In genomic region chr17:74358696-74359095, GRCh38 we compare ENCODE assay signal across 2 cellular contexts.
TF ChIP-seq lines count a peak whose summit lies in the region.

No MANE protein-coding gene starts in this region.

TF ChIP-seq in HEK293, 187 proteins besides CTCF, POLR2A, EP300 and RAD21:
- no peak for TF ChIP-seq TCF7L2 (IDR thresholded peaks at IDR 0.05; ENCODE audit: borderline replicate concordance, low read depth, low read length)
- TF ChIP-seq ZNF354C (tag by site-specific recombination; IDR thresholded peaks at IDR 0.05; ENCODE audit: borderline replicate concordance, low read depth) = no peak
- TF ChIP-seq HOXD13 (CRISPR knock-in tag; IDR thresholded peaks at IDR 0.05; ENCODE audit: borderline replicate concordance) = 0 out of 2 replicates have a peak, but pooled peaks have one; percentile 19

TF ChIP-seq in K562, 482 proteins besides CTCF, POLR2A, EP300 and RAD21 (continues in another document):
- TF ChIP-seq CBX8 (IDR thresholded peaks at IDR 0.05; ENCODE audit: borderline replicate concordance, extremely low read depth, low read depth, low read length, poor library complexity, severe bottlenecking) (no peak), JUN (IDR thresholded peaks at IDR 0.05; ENCODE audit: borderline replicate concordance, low read depth, low read length) (no peak), JUN (CRISPR knock-in tag; IDR thresholded peaks at IDR 0.05; ENCODE audit: borderline replicate concordance) (no peak), JUNB (CRISPR knock-in tag; conservative IDR thresholded peaks at IDR 0.05) (no peak), TSC22D4 (tag; IDR thresholded peaks at IDR 0.05) (no peak), MAFG (tag; conservative IDR thresholded peaks at IDR 0.05) (no peak), ELF1 (tag; IDR thresholded peaks at IDR 0.05) (no peak), ZNF764 (CRISPR knock-in tag; IDR thresholded peaks at IDR 0.05; ENCODE audit: low read depth) (no peak), KLF16 (IDR thresholded peaks at IDR 0.05) (no peak), ZEB2 (IDR thresholded peaks at IDR 0.05) (no peak), ZBTB34 (CRISPR knock-in tag; IDR thresholded peaks at IDR 0.05) (no peak), U2AF1 (optimal IDR thresholded peaks at IDR 0.05; ENCODE audit: low read depth, low read length) (no peak), STAT5B (CRISPR knock-in tag; IDR thresholded peaks at IDR 0.05) (no peak), ZNF184 (CRISPR knock-in tag; IDR thresholded peaks at IDR 0.05) (no peak), ZNF695 (CRISPR knock-in tag; IDR thresholded peaks at IDR 0.05) (no peak), ZNF124 (CRISPR knock-in tag; IDR thresholded peaks at IDR 0.05) (no peak), KDM1A (IDR thresholded peaks at IDR 0.05) (no peak), TAL1 (IDR thresholded peaks at IDR 0.05) (no peak), POLR2G (IDR thresholded peaks at IDR 0.05; ENCODE audit: low read depth, low read length) (no peak), SMC3 (conservative IDR thresholded peaks at IDR 0.05; ENCODE audit: insufficient read depth, low read depth, low read length) (no peak), CREB1 (IDR thresholded peaks at IDR 0.05) (no peak), CREB1 (CRISPR knock-in tag; IDR thresholded peaks at IDR 0.05) (no peak), FOXA3 (CRISPR knock-in tag; conservative IDR thresholded peaks at IDR 0.05 in 1 of 2, IDR thresholded peaks at IDR 0.05 in 1 of 2) (no peak), XRCC4 (IDR thresholded peaks at IDR 0.05; ENCODE audit: extremely low read depth, insufficient read depth, insufficient read length) (no peak), TFAP4 (CRISPR knock-in tag; IDR thresholded peaks at IDR 0.05; ENCODE audit: borderline replicate concordance) (no peak), ZNF655 (CRISPR knock-in tag; IDR thresholded peaks at IDR 0.05) (no peak), CBX3 (IDR thresholded peaks at IDR 0.05; ENCODE audit: borderline replicate concordance in 1 of 2, low read length in 2 of 2) (0 out of 3 replicates have a peak, but pooled peaks of 1 of the 2 experiments have one; percentile 19), DDX20 (tag; IDR thresholded peaks at IDR 0.05; ENCODE audit: low read depth) (no peak), ZNF282 (CRISPR knock-in tag; IDR thresholded peaks at IDR 0.05) (no peak), HNRNPL (IDR thresholded peaks at IDR 0.05; ENCODE audit: low read depth, low read length) (no peak), HMG20A (CRISPR knock-in tag; conservative IDR thresholded peaks at IDR 0.05) (no peak), YY1 (IDR thresholded peaks at IDR 0.05; ENCODE audit: borderline replicate concordance in 1 of 3, control insufficient read depth in 1 of 3, extremely low read depth in 1 of 3, insufficient read depth in 3 of 3, insufficient read length in 1 of 3, insufficient replicate concordance in 2 of 3, low read depth in 1 of 3, low read length in 2 of 3) (no peak), TBL1XR1 (IDR thresholded peaks at IDR 0.05; ENCODE audit: low read length in 2 of 2) (no peak), ZFP36 (IDR thresholded peaks at IDR 0.05; ENCODE audit: low read depth, low read length, partially characterized antibody) (peak; percentile 82), FOXM1 (IDR thresholded peaks at IDR 0.05; ENCODE audit: low read depth) (no peak), FOXM1 (CRISPR knock-in tag; IDR thresholded peaks at IDR 0.05; ENCODE audit: low read depth) (no peak), ARID4B (CRISPR knock-in tag; IDR thresholded peaks at IDR 0.05) (no peak), CC2D1A (IDR thresholded peaks at IDR 0.05) (no peak), ZNF146 (CRISPR knock-in tag; IDR thresholded peaks at IDR 0.05; ENCODE audit: unreplicated experiment) (no peak), ZNF77 (CRISPR knock-in tag; IDR thresholded peaks at IDR 0.05) (no peak), POLR2AphosphoS5 (IDR thresholded peaks at IDR 0.05; ENCODE audit: control insufficient read depth, insufficient read depth, low read depth, low read length) (no peak), ZNF445 (CRISPR knock-in tag; IDR thresholded peaks at IDR 0.05; ENCODE audit: low read depth) (no peak), BHLHE40 (IDR thresholded peaks at IDR 0.05; ENCODE audit: low read length) (no peak), PRDM10 (IDR thresholded peaks at IDR 0.05; ENCODE audit: partially characterized antibody) (no peak), GABPB1 (CRISPR knock-in tag; IDR thresholded peaks at IDR 0.05) (peak; percentile 73; the same call in 1 of the 2 replicates), ZNF668 (CRISPR knock-in tag; IDR thresholded peaks at IDR 0.05) (no peak), HMG20B (CRISPR knock-in tag; IDR thresholded peaks at IDR 0.05) (no peak), ZNF696 (CRISPR knock-in tag; conservative IDR thresholded peaks at IDR 0.05) (no peak), ZNF143 (CRISPR knock-in tag; IDR thresholded peaks at IDR 0.05) (peak; percentile 70), RBM34 (IDR thresholded peaks at IDR 0.05; ENCODE audit: borderline replicate concordance, insufficient read depth, low read length) (no peak), GATAD2B (IDR thresholded peaks at IDR 0.05; ENCODE audit: borderline replicate concordance) (no peak), IRF9 (tag; IDR thresholded peaks at IDR 0.05) (no peak), NR2C1 (IDR thresholded peaks at IDR 0.05) (peak; percentile 97), NR2C1 (tag; IDR thresholded peaks at IDR 0.05) (peak; percentile 98), MAFF (IDR thresholded peaks at IDR 0.05; ENCODE audit: low read length) (no peak), ZBTB7A (IDR thresholded peaks at IDR 0.05; ENCODE audit: borderline replicate concordance, control insufficient read depth, low read depth, low read length) (no peak), REST (CRISPR knock-in tag; IDR thresholded peaks at IDR 0.05; ENCODE audit: low read depth) (no peak), GABPA (tag; conservative IDR thresholded peaks at IDR 0.05; ENCODE audit: low read depth) (peak; percentile 85), MYBL2 (IDR thresholded peaks at IDR 0.05; ENCODE audit: low read depth) (no peak), MYBL2 (CRISPR knock-in tag; IDR thresholded peaks at IDR 0.05; ENCODE audit: borderline replicate concordance) (no peak)
